ENCODE assay signal across 1 cellular context in genomic region chr11:34928268-34928959, GRCh38.
TF ChIP-seq lines count a peak whose summit lies in the region.

No MANE protein-coding gene starts in this region.

TF ChIP-seq in K562, 482 proteins besides CTCF, POLR2A, EP300 and RAD21 (continued from another document):
- no peak for TF ChIP-seq L3MBTL2 (IDR thresholded peaks at IDR 0.05)
